29 cellular contexts compared by ENCODE assay signal in the genomic region with DNA sequence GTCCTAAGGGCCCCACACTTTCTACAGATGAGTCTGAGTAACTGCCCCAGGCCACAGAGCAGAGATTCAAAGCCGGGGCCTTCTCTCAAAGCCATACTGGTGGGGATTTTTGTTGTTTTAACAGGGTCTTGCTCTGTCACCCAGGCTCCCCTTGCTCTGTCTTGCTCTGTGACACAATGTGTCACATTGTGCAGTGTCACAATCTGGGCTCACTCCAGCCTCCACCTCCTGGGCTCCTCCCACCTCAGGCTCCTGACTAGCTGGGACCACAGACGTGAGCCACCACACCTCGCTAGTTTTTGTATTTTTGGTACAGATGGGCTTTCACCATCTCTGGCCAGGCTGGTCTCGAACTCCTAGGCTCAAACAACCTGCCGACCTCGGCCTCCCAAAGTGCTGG. TPM values are rescaled to one million over a fixed set of nuclear protein-coding genes. Genes with fewer than 3 reads are reported as not detected.
A peak's percentile ranks its signal among the peaks of the same experiment; 100 is the strongest.
DNase-seq lines count a peak whose midpoint lies in the region; ATAC-seq, FAIRE-seq and TF ChIP-seq lines count a peak whose summit lies in the region.
"Had no signal": no experiment of that assay in that cellular context is flagged by ENCODE, and none has a peak within 500 bp of the region (broad histone marks: within the 10 kb centered on the region; RNA-seq: fewer than 3 reads in every experiment).

No MANE protein-coding gene starts in this region.

- FAIRE-seq in urothelium cell line (lab: Jason Lieb, UNC), result no peak
- FAIRE-seq: GM12892, H54, HTR-8/SVneo had no signal

- H3K9me3 Mint-ChIP-seq in stimulated activated effector memory CD8-positive, alpha-beta T cell treated with anti-CD3 and anti-CD28 coated beads, Interleukin-12 subunit alpha, Interleukin-12 subunit beta, amount 100 ng/mL, for 72 hours, result no peaks in the 10 kb centered on the region
- H3K9me3 Mint-ChIP-seq: activated naive CD8-positive, alpha-beta T cell treated with anti-CD3 and anti-CD28 coated beads, Interleukin-2, amount 10 ng/mL, durations not matched to agents 7 days and 5 days; effector memory CD8-positive, alpha-beta T cell had no signal

- H3K27ac Mint-ChIP-seq in stimulated activated effector memory CD8-positive, alpha-beta T cell treated with anti-CD3 and anti-CD28 coated beads, Interleukin-12 subunit alpha, Interleukin-12 subunit beta, amount 100 ng/mL, for 72 hours, result no peak overlapping the region
- H3K27ac Mint-ChIP-seq: activated naive CD8-positive, alpha-beta T cell treated with anti-CD3 and anti-CD28 coated beads, Interleukin-2, amount 10 ng/mL, durations not matched to agents 7 days and 5 days; B cell had no signal

- peak overlapping the region; percentile 65 for H3K27ac ChIP-seq in C4-2B
- no peak overlapping the region for H3K27ac ChIP-seq in substantia nigra (ENCODE audit: low read depth, low read length, poor library complexity, severe bottlenecking)
- H3K27ac ChIP-seq: colonic mucosa, left ventricle myocardium inferior, suprapubic skin had no signal

- H3K4me1 Mint-ChIP-seq in stimulated activated effector memory CD8-positive, alpha-beta T cell treated with anti-CD3 and anti-CD28 coated beads, Interleukin-12 subunit alpha, Interleukin-12 subunit beta, amount 100 ng/mL, for 72 hours, result no peaks in the 10 kb centered on the region
- H3K4me1 Mint-ChIP-seq: activated naive CD8-positive, alpha-beta T cell treated with anti-CD3 and anti-CD28 coated beads, Interleukin-2, amount 10 ng/mL, durations not matched to agents 7 days and 5 days; B cell had no signal

- TF ChIP-seq CTCF in C4-2B (conservative IDR thresholded peaks at IDR 0.05), result no peak

- peak; percentile 30 for ATAC-seq in left lobe of liver
- ATAC-seq in stimulated activated effector memory CD8-positive, alpha-beta T cell treated with anti-CD3 and anti-CD28 coated beads, Interleukin-12 subunit alpha, Interleukin-12 subunit beta, amount 100 ng/mL, for 72 hours, result peak; percentile 14
- ATAC-seq: effector memory CD8-positive, alpha-beta T cell had no signal

- peaks cover 8% of the 10 kb centered on the region for H3K36me3 Mint-ChIP-seq in stimulated activated effector memory CD8-positive, alpha-beta T cell treated with anti-CD3 and anti-CD28 coated beads, Interleukin-12 subunit alpha, Interleukin-12 subunit beta, amount 100 ng/mL, for 72 hours
- H3K36me3 Mint-ChIP-seq: activated naive CD8-positive, alpha-beta T cell treated with anti-CD3 and anti-CD28 coated beads, Interleukin-2, amount 10 ng/mL, durations not matched to agents 7 days and 5 days had no signal

- no peak overlapping the region for H3K4me3 Mint-ChIP-seq in stimulated activated effector memory CD8-positive, alpha-beta T cell treated with anti-CD3 and anti-CD28 coated beads, Interleukin-12 subunit alpha, Interleukin-12 subunit beta, amount 100 ng/mL, for 72 hours
- H3K4me3 Mint-ChIP-seq: activated naive CD8-positive, alpha-beta T cell treated with anti-CD3 and anti-CD28 coated beads, Interleukin-2, amount 10 ng/mL, durations not matched to agents 7 days and 5 days; B cell; effector memory CD8-positive, alpha-beta T cell had no signal

- DNase-seq in MV-4-11 (lab: John Stamatoyannopoulos, UW) (peak; percentile 9), left lobe of liver (ENCODE audit: low spot score) (no peak), substantia nigra (lab: John Stamatoyannopoulos, UW) (no peak), OCI-M1 (lab: John Stamatoyannopoulos, UW) (no peak), urothelium cell line (ENCODE audit: low spot score) (no peak)
- no peak for DNase-seq in stimulated activated effector memory CD8-positive, alpha-beta T cell treated with anti-CD3 and anti-CD28 coated beads, Interleukin-12 subunit alpha, Interleukin-12 subunit beta, amount 100 ng/mL, for 72 hours (ENCODE audit: low spot score in 2 of 2)
- DNase-seq: ACHN; activated CD4-positive, alpha-beta T cell treated with anti-CD3 and anti-CD28 coated beads for 48 hours; activated CD8-positive, alpha-beta memory T cell treated with anti-CD3 and anti-CD28 coated beads for 24 hours; activated effector memory CD4-positive, alpha-beta T cell treated with anti-CD3 and anti-CD28 coated beads, Interleukin-2, amount 50 U/mL, for 16 hours; activated naive CD8-positive, alpha-beta T cell treated with anti-CD3 and anti-CD28 coated beads, Interleukin-2, amount 10 ng/mL, durations not matched to agents 7 days and 5 days; activated T-cell treated with anti-CD3 and anti-CD28 coated beads, Interleukin-2, amount 50 U/mL, for 1 hour; colonic mucosa; effector memory CD8-positive, alpha-beta T cell; KG1; left ventricle myocardium inferior; MG63; NCI-H146; NCI-H446; NCI-H774; stimulated activated CD4-positive, alpha-beta T cell treated with anti-CD3 and anti-CD28 coated beads, Interleukin-4, amount 100 ng/mL, for 4 hours; SW 1271 had no signal

RNA-seq across cellular contexts. Expression of a gene that starts 8.6 kb away (rescaled TPM):
- total RNA-seq in left lobe of liver, result 213 TPM

RNA-seq across cellular contexts. Expression of a gene that starts 15.9 kb away (rescaled TPM):
- total RNA-seq in left lobe of liver, result 42.3 TPM

RNA-seq across cellular contexts. Expression of a gene that starts 33.7 kb away (rescaled TPM):
- 3.0 TPM for total RNA-seq in left lobe of liver
- total RNA-seq: myocyte had no signal
